ENCODE assay signal across 21 cellular contexts in the genomic region with DNA sequence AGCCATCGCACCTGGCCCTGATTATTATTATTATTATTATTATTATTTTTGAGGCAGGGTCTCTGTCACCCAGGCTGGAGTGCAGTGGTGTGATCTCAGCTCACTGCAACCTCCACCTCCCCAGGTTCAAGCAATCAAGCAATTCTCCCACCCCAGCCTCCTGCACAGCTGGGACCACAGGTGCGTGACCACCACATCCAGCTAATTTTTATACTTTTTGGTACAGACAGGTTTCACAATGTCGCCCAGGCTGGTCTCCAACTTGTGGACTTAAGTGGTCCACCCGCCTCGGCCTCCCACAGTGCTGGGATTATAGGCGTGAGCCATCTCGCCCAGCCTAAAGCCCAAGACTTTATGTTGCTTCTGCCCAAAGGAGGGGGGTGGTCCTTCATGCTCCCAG. TPM values are rescaled to one million over a fixed set of nuclear protein-coding genes. Genes with fewer than 3 reads are reported as not detected.
DNase-seq lines count a peak whose midpoint lies in the region; FAIRE-seq and TF ChIP-seq lines count a peak whose summit lies in the region.
"Had no signal": no experiment of that assay in that cellular context is flagged by ENCODE, and none has a peak within 500 bp of the region (broad histone marks: within the 10 kb centered on the region; RNA-seq: fewer than 3 reads in every experiment).

No MANE protein-coding gene starts in this region.

- no peaks in the 10 kb centered on the region for H3K79me2 ChIP-seq in OCI-LY1 (ENCODE audit: insufficient read depth, low read length)

- FAIRE-seq in small intestine (lab: Jason Lieb, UNC): no peak
- FAIRE-seq: HTR-8/SVneo had no signal

- H2AFZ ChIP-seq in OCI-LY1 (ENCODE audit: low read length): no peak overlapping the region
- H2AFZ ChIP-seq: GM23338 had no signal

- H3K9ac ChIP-seq in OCI-LY1 (ENCODE audit: low read length): no peak overlapping the region

- H3K27me3 ChIP-seq in OCI-LY1 (ENCODE audit: insufficient read depth, low read length) (no peaks in the 10 kb centered on the region), spleen (replicated peaks in 1 of 7) (peaks cover 0 to 8% (median 0%) of the 10 kb centered on the region in 7 donors), small intestine (ENCODE audit: control insufficient read depth in 2 of 2, insufficient read depth in 2 of 2, low read length in 2 of 2) (no peaks in the 10 kb centered on the region)
- H3K27me3 ChIP-seq in effector memory CD4-positive, alpha-beta T cell (replicated peaks; ENCODE audit: control insufficient read depth, insufficient read depth, low read length, poor library complexity, severe bottlenecking): no peaks in the 10 kb centered on the region

- H3K27ac ChIP-seq in OCI-LY1 (ENCODE audit: low read depth, low read length, poor library complexity, severe bottlenecking): peak overlapping the region; percentile 80
- H3K27ac ChIP-seq in cingulate gyrus (ENCODE audit: low read depth, low read length): peak overlapping the region; percentile 69
- peak overlapping the region in 7 of 8 donors; percentile 51 to 89 (median 84) for H3K27ac ChIP-seq in spleen
- no peak overlapping the region for H3K27ac ChIP-seq in small intestine (ENCODE audit: low read depth in 1 of 2, low read length in 1 of 2)
- no peak overlapping the region for H3K27ac ChIP-seq in effector memory CD4-positive, alpha-beta T cell (ENCODE audit: insufficient read depth, low read length, poor library complexity, severe bottlenecking)
- H3K27ac ChIP-seq: HL-60 had no signal

- no peaks in the 10 kb centered on the region for H3F3A ChIP-seq in OCI-LY1 (ENCODE audit: insufficient read depth, low read length)

- intact Hi-C loops in spleen (cut with DNase I; ENCODE audit: low total_unique reads): no loop called here

- TF ChIP-seq POLR2A in spleen (IDR thresholded peaks at IDR 0.05): no peak

- H4K20me1 ChIP-seq in OCI-LY1 (ENCODE audit: insufficient read depth, low read length): no peaks in the 10 kb centered on the region

- H3K9me2 ChIP-seq in OCI-LY1 (ENCODE audit: low read depth, low read length): no peaks in the 10 kb centered on the region

- H3K9me3 ChIP-seq in OCI-LY1 (ENCODE audit: low read length) (no peaks in the 10 kb centered on the region), spleen (no peaks in the 10 kb centered on the region), small intestine (ENCODE audit: control insufficient read depth, low read depth) (no peaks in the 10 kb centered on the region)
- no peaks in the 10 kb centered on the region for H3K9me3 ChIP-seq in effector memory CD4-positive, alpha-beta T cell (ENCODE audit: control insufficient read depth, low read length)
- H3K9me3 ChIP-seq: BE2C had no signal

- TF ChIP-seq CTCF in OCI-LY1 (IDR thresholded peaks at IDR 0.05; ENCODE audit: low read length) (no peak), spleen (IDR thresholded peaks at IDR 0.05 in 8 of 11, conservative IDR thresholded peaks at IDR 0.05 in 3 of 11) (no peak)

- no peak overlapping the region for H3K4me3 ChIP-seq in OCI-LY1 (ENCODE audit: low read depth, low read length, poor library complexity, severe bottlenecking)
- peak overlapping the region in 1 of 8 donors; percentile 53 for H3K4me3 ChIP-seq in spleen
- H3K4me3 ChIP-seq in small intestine (ENCODE audit: low read depth in 1 of 2, low read length in 2 of 2): no peak overlapping the region
- H3K4me3 ChIP-seq in effector memory CD4-positive, alpha-beta T cell (ENCODE audit: insufficient read depth, low read depth, low read length, poor library complexity, severe bottlenecking): no peak overlapping the region
- H3K4me3 ChIP-seq: GM23338 had no signal

- H3K4me1 ChIP-seq in OCI-LY1 (ENCODE audit: insufficient read depth, low read length, severe bottlenecking) (peaks cover 52% of the 10 kb centered on the region), spleen (peaks cover 14 to 72% (median 43%) of the 10 kb centered on the region in 6 donors), small intestine (ENCODE audit: control insufficient read depth in 2 of 2, insufficient read depth in 1 of 2, low read depth in 1 of 2, low read length in 1 of 2) (no peaks in the 10 kb centered on the region)
- H3K4me1 ChIP-seq in effector memory CD4-positive, alpha-beta T cell (ENCODE audit: control insufficient read depth, insufficient read depth, low read length, poor library complexity, severe bottlenecking): peaks cover 12% of the 10 kb centered on the region
- H3K4me1 ChIP-seq: BE2C had no signal

- no peaks in the 10 kb centered on the region for H3K36me3 ChIP-seq in OCI-LY1 (ENCODE audit: insufficient read depth, low read length)
- H3K36me3 ChIP-seq in spleen: no peaks in the 10 kb centered on the region
- no peaks in the 10 kb centered on the region for H3K36me3 ChIP-seq in small intestine (ENCODE audit: control insufficient read depth in 2 of 2, insufficient read depth in 2 of 2, low read length in 2 of 2)
- no peaks in the 10 kb centered on the region for H3K36me3 ChIP-seq in effector memory CD4-positive, alpha-beta T cell (ENCODE audit: control insufficient read depth, insufficient read depth, low read length)
- H3K36me3 ChIP-seq: BE2C had no signal

- DNase-seq in spleen (no peak), hypothalamus (lab: John Stamatoyannopoulos, UW) (no peak), small intestine (no peak), AG08395 (ENCODE audit: low spot score) (no peak)
- DNase-seq in effector memory CD4-positive, alpha-beta T cell: no peak
- DNase-seq: BE2C, DND-41, GF-D8, Kasumi-1, NCI-H1105, NCI-H1694, NCI-H2107, NCI-H2227 treated with DMSO at 0.1 percent for 48 hours, NCI-H524 treated with DMSO at 0.1 percent for 48 hours, SIG-M5 had no signal

- WGBS in spleen, 5 donors: 82 to 92% (median 87%) methylated on average over 6 to 7 of the region's 7 CpGs
- 94 to 96% (median 96%) methylated on average over 7 of the region's 7 CpGs for WGBS in small intestine, 3 donors

- H3K4me2 ChIP-seq in OCI-LY1 (ENCODE audit: low read length): no peak overlapping the region
- H3K4me2 ChIP-seq: GM23338 had no signal

RNA-seq across cellular contexts. Expression of a gene that starts 6.0 kb away (rescaled TPM):
- 1 to 10 TPM in 3 of 7 donors, under 1 TPM in 3, not detected in 1; 0.65 to 2.1 (median 0.93) TPM for total RNA-seq in spleen
- polyA plus RNA-seq in spleen: under 1 TPM; 0.09 to 0.83 (median 0.74) TPM
- 100 to 1,000 TPM in 2 of 3 donors, 10 to 100 TPM in 1; 97.3 to 238 (median 102) TPM for polyA plus RNA-seq in small intestine
- polyA plus RNA-seq: IgD-negative memory B cell had no signal

RNA-seq across cellular contexts. Expression of a gene that starts 24.4 kb away (rescaled TPM):
- total RNA-seq in spleen: 10 to 100 TPM; 24.7 to 69.6 (median 44.5) TPM
- polyA plus RNA-seq in spleen (10 to 100 TPM; 30.0 to 35.4 (median 33.5) TPM), small intestine (10 to 100 TPM; 13.0 to 19.0 (median 15.4) TPM)

RNA-seq across cellular contexts. Expression of a gene that starts 27.3 kb away (rescaled TPM):
- 10 to 100 TPM; 24.9 to 39.6 (median 31.4) TPM for total RNA-seq in spleen
- 10 to 100 TPM; 31.5 to 43.3 (median 39.1) TPM for polyA plus RNA-seq in spleen
- 10 to 100 TPM; 14.8 to 18.2 (median 18.1) TPM for polyA plus RNA-seq in small intestine

RNA-seq across cellular contexts. Expression of a gene that starts 32.2 kb away (rescaled TPM):
- 100 to 1,000 TPM; 199 to 358 (median 274) TPM for total RNA-seq in spleen
- polyA plus RNA-seq in spleen (100 to 1,000 TPM; 108 to 128 (median 125) TPM), small intestine (10 to 100 TPM in 2 of 3 donors, 1 to 10 TPM in 1; 5.7 to 41.6 (median 11.0) TPM)

RNA-seq across cellular contexts. Expression of a gene that starts 49.4 kb away (rescaled TPM):
- total RNA-seq in spleen: 10 to 100 TPM; 18.2 to 40.5 (median 31.5) TPM
- 10 to 100 TPM; 18.7 to 36.0 (median 33.8) TPM for polyA plus RNA-seq in spleen
- polyA plus RNA-seq in small intestine: 100 to 1,000 TPM in 2 of 3 donors, 10 to 100 TPM in 1; 49.0 to 181 (median 161) TPM

Comparison
In these comparisons a context has a peak if more than half of its experiments do, and no peak if none do; other contexts are left out.
1. H3K27ac ChIP-seq: peak in OCI-LY1 (single experiment), cingulate gyrus (single experiment) and spleen (7 of 8); none in small intestine (0 of 2) and effector memory CD4-positive, alpha-beta T cell (single experiment).
2. RNA of a gene that starts 6.0 kb away (polyA plus RNA-seq): 97.3 to 238 TPM in small intestine; 0.09 to 0.83 TPM in spleen; every median in the first group is over 10 times any median in the second.